In the genomic region with DNA sequence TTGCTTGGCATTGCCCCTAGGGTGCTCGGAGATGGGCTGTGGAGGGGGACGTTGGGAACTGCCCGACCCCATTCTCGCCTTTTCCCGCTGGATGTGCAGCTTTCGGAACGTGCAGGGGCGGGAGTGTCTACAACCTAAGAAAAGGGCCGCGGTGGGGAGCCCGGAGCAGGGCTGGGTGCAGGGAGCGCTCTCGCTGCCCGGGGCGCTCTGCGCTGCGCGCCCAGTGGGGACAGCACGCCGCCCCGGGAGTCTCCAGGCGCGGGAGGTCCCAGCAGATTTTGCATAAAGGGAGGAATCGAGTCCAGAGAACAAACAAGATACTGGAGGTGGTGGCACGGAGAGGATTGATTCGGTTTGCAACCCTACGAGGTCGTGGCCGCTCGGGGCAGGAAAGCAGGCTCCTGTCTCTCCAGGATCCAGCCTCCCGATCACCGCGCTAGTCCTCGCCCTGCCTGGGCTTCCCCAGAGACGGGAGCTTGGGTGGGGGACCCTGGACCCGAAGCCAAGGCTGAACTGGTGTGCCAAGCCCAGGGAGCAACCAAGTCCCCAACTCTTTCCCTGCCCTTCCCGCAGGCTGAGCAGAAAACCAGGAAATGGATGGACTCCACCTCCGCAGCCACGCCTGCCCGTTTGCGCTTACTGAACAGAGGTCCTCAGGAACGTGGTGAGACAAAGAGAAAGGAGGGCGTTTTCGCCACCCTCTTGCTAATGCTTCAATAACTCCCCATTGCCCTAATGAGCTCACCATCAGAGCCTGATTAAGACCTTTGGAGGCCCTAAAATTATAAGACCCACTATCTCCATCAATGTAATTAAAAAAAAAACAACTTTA, we compare ENCODE assay signal across 8 cellular contexts. TPM values are rescaled to one million over a fixed set of nuclear protein-coding genes. Genes with fewer than 3 reads are reported as not detected.
DNase-seq lines count a peak whose midpoint lies in the region; ATAC-seq lines count a peak whose summit lies in the region.

No MANE protein-coding gene starts in this region.

- H3K4me3 Mint-ChIP-seq in activated T-cell treated with anti-CD3 and anti-CD28 coated beads, Interleukin-2, amount 50 U/mL, for 4 hours: no peak overlapping the region
- H3K4me3 Mint-ChIP-seq in naive thymus-derived CD4-positive, alpha-beta T cell: peak overlapping the region in 2 of 10 donors; percentile 20 to 48

- no peak overlapping the region for H3K27ac ChIP-seq in naive thymus-derived CD4-positive, alpha-beta T cell (ENCODE audit: low read depth, low read length)

- no peaks in the 10 kb centered on the region for H3K4me1 ChIP-seq in naive thymus-derived CD4-positive, alpha-beta T cell (ENCODE audit: control insufficient read depth in 2 of 2, insufficient read depth in 2 of 2, low read length in 2 of 2)

- CTCF ChIA-PET in naive thymus-derived CD4-positive, alpha-beta T cell (lab: Charles Lee): no interaction called here

- POLR2A ChIA-PET in naive thymus-derived CD4-positive, alpha-beta T cell (lab: Charles Lee): no interaction called here

- intact Hi-C loops in left colon (cut with DNase I, micrococcal nuclease): no loop called here
- intact Hi-C loops in naive thymus-derived CD4-positive, alpha-beta T cell (cut with micrococcal nuclease): no loop called here

- ATAC-seq in activated T-cell treated with anti-CD3 and anti-CD28 coated beads, Interleukin-2, amount 50 U/mL, for 4 hours: peak; percentile 43 to 63
- ATAC-seq in left colon: peak; percentile 96
- no peak for ATAC-seq in GM19455 (IDR thresholded peaks at IDR 0.05; ENCODE audit: unreplicated experiment)
- no peak for ATAC-seq in naive thymus-derived CD4-positive, alpha-beta T cell

- no peaks in the 10 kb centered on the region for H3K36me3 ChIP-seq in naive thymus-derived CD4-positive, alpha-beta T cell (ENCODE audit: control insufficient read depth in 2 of 3, insufficient read depth in 3 of 3, low read length in 3 of 3)

- H3K27me3 Mint-ChIP-seq in activated T-cell treated with anti-CD3 and anti-CD28 coated beads, Interleukin-2, amount 50 U/mL, for 4 hours (ENCODE audit: low read depth): peaks cover 40% of the 10 kb centered on the region
- H3K27me3 Mint-ChIP-seq in naive thymus-derived CD4-positive, alpha-beta T cell: peaks cover 53 to 65% (median 56%) of the 10 kb centered on the region in 5 donors

- no peak overlapping the region for H3K27ac Mint-ChIP-seq in naive thymus-derived CD4-positive, alpha-beta T cell

- H3K9me3 ChIP-seq in naive thymus-derived CD4-positive, alpha-beta T cell (ENCODE audit: control insufficient read depth in 2 of 3, low read length in 3 of 3): no peaks in the 10 kb centered on the region

- peaks cover 11% of the 10 kb centered on the region for H3K4me1 Mint-ChIP-seq in activated T-cell treated with anti-CD3 and anti-CD28 coated beads, Interleukin-2, amount 50 U/mL, for 4 hours (ENCODE audit: low read depth)
- H3K4me1 Mint-ChIP-seq in naive thymus-derived CD4-positive, alpha-beta T cell: peaks cover 0 to 15% (median 9%) of the 10 kb centered on the region in 7 donors

- peaks cover 4% of the 10 kb centered on the region for H3K9me3 Mint-ChIP-seq in activated T-cell treated with anti-CD3 and anti-CD28 coated beads, Interleukin-2, amount 50 U/mL, for 4 hours
- peaks cover 0 to 16% (median 2%) of the 10 kb centered on the region in 11 donors for H3K9me3 Mint-ChIP-seq in naive thymus-derived CD4-positive, alpha-beta T cell

- peaks cover 0 to 5% of the 10 kb centered on the region in 2 donors for H3K27me3 ChIP-seq in naive thymus-derived CD4-positive, alpha-beta T cell (ENCODE audit: control insufficient read depth in 2 of 2, insufficient read depth in 2 of 2, low read length in 2 of 2)

- DNase-seq in activated T-cell treated with anti-CD3 and anti-CD28 coated beads, Interleukin-2, amount 50 U/mL, for 4 hours: no peak
- DNase-seq in activated T-cell treated with anti-CD3 and anti-CD28 coated beads, Interleukin-2, amount 50 U/mL, for 1 hour: no peak
- DNase-seq in NCI-H460 (ENCODE audit: extremely low read depth, low read depth) (peak; percentile 84), cerebellar cortex (ENCODE audit: low spot score) (peak; percentile 91), left colon (peak; percentile 82 to 84), superior temporal gyrus (ENCODE audit: extremely low spot score) (peak; percentile 33)
- DNase-seq in naive thymus-derived CD4-positive, alpha-beta T cell: no peak

- H3K4me3 ChIP-seq in naive thymus-derived CD4-positive, alpha-beta T cell (ENCODE audit: low read length): no peak overlapping the region

- no peaks in the 10 kb centered on the region for H3K36me3 Mint-ChIP-seq in activated T-cell treated with anti-CD3 and anti-CD28 coated beads, Interleukin-2, amount 50 U/mL, for 4 hours (ENCODE audit: insufficient read depth)
- no peaks in the 10 kb centered on the region for H3K36me3 Mint-ChIP-seq in naive thymus-derived CD4-positive, alpha-beta T cell

RNA-seq across cellular contexts. Expression of a gene that starts 59.7 kb away (rescaled TPM):
- total RNA-seq in activated T-cell treated with anti-CD3 and anti-CD28 coated beads, Interleukin-2, amount 50 U/mL, for 4 hours: not detected
- 0.23 and 0.64 TPM in 2 replicates for total RNA-seq in NCI-H460 (2014; rRNA removed; shearing (Covaris generic))
- polyA plus RNA-seq in NCI-H460 (2014; cell fraction: nucleus; rRNA removed): 1.3 and 1.8 TPM in 2 replicates
- under 1 TPM; 0.11 to 0.12 TPM for total RNA-seq in left colon
- total RNA-seq in naive thymus-derived CD4-positive, alpha-beta T cell: under 1 TPM in 1 of 5 experiments, not detected in 4; 0.05 TPM
- not detected for polyA plus RNA-seq in naive thymus-derived CD4-positive, alpha-beta T cell

Comparison
In these comparisons a context has a peak if more than half of its experiments do, and no peak if none do; other contexts are left out.
1. ATAC-seq: peak in activated T-cell treated with anti-CD3 and anti-CD28 coated beads, Interleukin-2, amount 50 U/mL, for 4 hours (2 of 2) and left colon (single experiment); none in GM19455 (single experiment) and naive thymus-derived CD4-positive, alpha-beta T cell (single experiment).
2. DNase-seq: peak in NCI-H460 (single experiment), cerebellar cortex (single experiment), left colon (2 of 2) and superior temporal gyrus (single experiment); none in activated T-cell treated with anti-CD3 and anti-CD28 coated beads, Interleukin-2, amount 50 U/mL, for 4 hours (single experiment), activated T-cell treated with anti-CD3 and anti-CD28 coated beads, Interleukin-2, amount 50 U/mL, for 1 hour (single experiment) and naive thymus-derived CD4-positive, alpha-beta T cell (0 of 9).